1 cellular context compared by ENCODE assay signal in the genomic region with DNA sequence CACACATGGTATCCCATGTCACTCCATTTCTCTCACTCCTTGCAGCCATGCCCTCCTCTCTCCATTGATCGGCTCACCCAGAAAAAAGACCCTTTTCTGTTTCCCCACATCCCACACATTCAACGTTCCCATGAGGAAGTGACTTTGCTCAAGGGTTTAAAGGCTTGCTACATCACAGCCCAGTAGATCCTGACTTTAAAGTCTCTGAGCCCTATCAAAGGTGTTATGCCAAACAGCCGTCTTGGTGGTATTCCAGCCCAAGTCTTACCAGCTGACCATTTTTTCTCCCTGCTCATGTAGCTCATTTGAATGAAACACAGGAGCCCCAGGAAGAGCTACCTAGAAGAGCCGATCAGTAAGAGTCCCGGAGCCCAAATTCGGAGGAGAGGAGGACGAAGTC.
A peak's percentile ranks its signal among the peaks of the same experiment; 100 is the strongest.
TF ChIP-seq lines count a peak whose summit lies in the region.

No MANE protein-coding gene starts in this region.

TF ChIP-seq in GM12878, 131 proteins besides CTCF, POLR2A, EP300 and RAD21:
- TF ChIP-seq, protein P1, sequence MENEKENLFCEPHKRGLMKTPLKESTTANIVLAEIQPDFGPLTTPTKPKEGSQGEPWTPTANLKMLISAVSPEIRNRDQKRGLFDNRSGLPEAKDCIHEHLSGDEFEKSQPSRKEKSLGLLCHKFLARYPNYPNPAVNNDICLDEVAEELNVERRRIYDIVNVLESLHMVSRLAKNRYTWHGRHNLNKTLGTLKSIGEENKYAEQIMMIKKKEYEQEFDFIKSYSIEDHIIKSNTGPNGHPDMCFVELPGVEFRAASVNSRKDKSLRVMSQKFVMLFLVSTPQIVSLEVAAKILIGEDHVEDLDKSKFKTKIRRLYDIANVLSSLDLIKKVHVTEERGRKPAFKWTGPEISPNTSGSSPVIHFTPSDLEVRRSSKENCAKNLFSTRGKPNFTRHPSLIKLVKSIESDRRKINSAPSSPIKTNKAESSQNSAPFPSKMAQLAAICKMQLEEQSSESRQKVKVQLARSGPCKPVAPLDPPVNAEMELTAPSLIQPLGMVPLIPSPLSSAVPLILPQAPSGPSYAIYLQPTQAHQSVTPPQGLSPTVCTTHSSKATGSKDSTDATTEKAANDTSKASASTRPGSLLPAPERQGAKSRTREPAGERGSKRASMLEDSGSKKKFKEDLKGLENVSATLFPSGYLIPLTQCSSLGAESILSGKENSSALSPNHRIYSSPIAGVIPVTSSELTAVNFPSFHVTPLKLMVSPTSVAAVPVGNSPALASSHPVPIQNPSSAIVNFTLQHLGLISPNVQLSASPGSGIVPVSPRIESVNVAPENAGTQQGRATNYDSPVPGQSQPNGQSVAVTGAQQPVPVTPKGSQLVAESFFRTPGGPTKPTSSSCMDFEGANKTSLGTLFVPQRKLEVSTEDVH (IDR thresholded peaks at IDR 0.05; ENCODE audit: low read depth, partially characterized antibody), result peak; percentile 33
- TF ChIP-seq IKZF1 (conservative IDR thresholded peaks at IDR 0.05) (no peak), POLR2AphosphoS5 (IDR thresholded peaks at IDR 0.05; ENCODE audit: low read length) (peak; percentile 45; the same call in 1 of the 2 replicates), PAX5 (IDR thresholded peaks at IDR 0.05; ENCODE audit: borderline replicate concordance, low read depth, low read length) (no peak)
- TF ChIP-seq, protein P2, sequence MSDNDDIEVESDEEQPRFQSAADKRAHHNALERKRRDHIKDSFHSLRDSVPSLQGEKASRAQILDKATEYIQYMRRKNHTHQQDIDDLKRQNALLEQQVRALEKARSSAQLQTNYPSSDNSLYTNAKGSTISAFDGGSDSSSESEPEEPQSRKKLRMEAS (IDR thresholded peaks at IDR 0.05; ENCODE audit: low read depth, low read length), result no peak
